10 cellular contexts compared by ENCODE assay signal in the genomic region with DNA sequence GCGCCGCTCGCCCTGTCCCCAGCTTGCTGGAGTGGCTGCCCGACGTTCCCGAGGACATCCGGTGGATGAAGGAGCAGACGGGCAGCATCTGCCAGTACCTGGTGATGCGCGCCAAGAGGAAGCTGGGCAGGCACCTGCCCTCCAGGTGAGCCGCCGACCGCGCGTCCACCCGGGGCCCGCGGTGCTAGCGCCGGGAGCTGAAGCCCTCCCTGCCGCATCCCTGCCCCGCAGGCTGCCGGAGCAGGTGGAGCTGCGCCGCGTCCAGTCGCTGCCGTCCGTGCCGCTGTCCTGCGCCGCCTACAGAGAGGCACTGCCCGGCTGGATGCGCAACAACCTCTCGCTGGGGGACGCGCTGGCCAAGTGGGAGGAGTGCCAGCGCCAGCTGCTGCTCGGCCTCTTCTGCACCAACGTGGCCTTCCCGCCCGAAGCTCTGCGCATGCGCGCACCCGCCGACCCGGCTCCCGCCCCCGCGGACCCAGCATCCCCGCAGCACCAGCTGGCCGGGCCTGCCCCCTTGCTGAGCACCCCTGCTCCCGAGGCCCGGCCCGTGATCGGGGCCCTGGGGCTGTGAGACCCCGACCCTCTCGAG. TPM values are rescaled to one million over a fixed set of nuclear protein-coding genes. Genes with fewer than 3 reads are reported as not detected.
DNase-seq lines count a peak whose midpoint lies in the region; ATAC-seq and TF ChIP-seq lines count a peak whose summit lies in the region.
"Had no signal": no experiment of that assay in that cellular context is flagged by ENCODE, and none has a peak within 500 bp of the region (broad histone marks: within the 10 kb centered on the region; RNA-seq: fewer than 3 reads in every experiment).

No MANE protein-coding gene starts in this region.

- POLR2A ChIA-PET in Panc1 (lab: Charles Lee) = no interaction called here

- peaks cover 57 to 93% (median 81%) of the 10 kb centered on the region in 10 experiments for H3K4me1 ChIP-seq in BLaER1 treated with 17β-estradiol and CSF1 and Interleukin-3, amounts not matched to agents 10 nM and 100 nM
- peaks cover 68% of the 10 kb centered on the region for H3K4me1 ChIP-seq in Panc1 (ENCODE audit: control insufficient read depth, insufficient read depth, low read length)

- H3K9me3 ChIP-seq in BLaER1 treated with 17β-estradiol and CSF1 and Interleukin-3, amounts not matched to agents 10 nM and 100 nM (replicated peaks in 1 of 11) = no peaks in the 10 kb centered on the region
- no peaks in the 10 kb centered on the region for H3K9me3 ChIP-seq in Panc1 (ENCODE audit: control insufficient read depth, insufficient read depth, low read depth, low read length)

- BruUV-seq in Panc1 (replicated peaks; lab: Mats Ljungman, UMichigan) = TSS peak; percentile 9

- H3K36me3 ChIP-seq in BLaER1 treated with 17β-estradiol and CSF1 and Interleukin-3, amounts not matched to agents 10 nM and 100 nM = peaks cover 21 to 48% (median 35%) of the 10 kb centered on the region in 11 experiments
- H3K36me3 ChIP-seq in Panc1 (ENCODE audit: control insufficient read depth, insufficient read depth, low read length) = 0 out of 2 replicates have a peak, but pooled peaks cover 2% of the 10 kb centered on the region

- TF ChIP-seq CTCF in Panc1 (IDR thresholded peaks at IDR 0.05) = no peak

- DNase-seq in NCI-H1092 treated with DMSO at 0.1 percent for 48 hours (lab: John Stamatoyannopoulos, UW) (peak; percentile 88), Panc1 (ENCODE audit: low read depth, low spot score) (no peak), middle frontal gyrus (ENCODE audit: extremely low spot score, low spot score) (peak; percentile 33), H4 (ENCODE audit: low spot score) (no peak), GM19240 (ENCODE audit: insufficient read length, low spot score) (no peak)
- DNase-seq in activated CD4-positive, alpha-beta T cell treated with anti-CD3 and anti-CD28 coated beads, Interleukin-2, amount 50 U/mL, for 1 hour = no peak
- DNase-seq: activated naive CD4-positive, alpha-beta T cell treated with Interleukin-2 at 50 U/mL for 16 hours; MV-4-11 had no signal

- H3K9ac ChIP-seq in BLaER1 treated with 17β-estradiol and CSF1 and Interleukin-3, amounts not matched to agents 10 nM and 100 nM = no peak overlapping the region

- CTCF ChIA-PET in Panc1 (lab: Charles Lee) = no interaction called here

- ATAC-seq in Panc1 = no peak
- ATAC-seq in HG02870 (IDR thresholded peaks at IDR 0.05; ENCODE audit: unreplicated experiment) = no peak

- no peak overlapping the region for H3K4me3 ChIP-seq in BLaER1 treated with 17β-estradiol and CSF1 and Interleukin-3, amounts not matched to agents 10 nM and 100 nM
- H3K4me3 ChIP-seq in Panc1 (ENCODE audit: low read depth in 2 of 2, low read length in 2 of 2) = no peak overlapping the region

- peak overlapping the region in 7 of 11 experiments; percentile 8 to 100 (median 24); a peak in 7 of 22 replicates for H3K4me2 ChIP-seq in BLaER1 treated with 17β-estradiol and CSF1 and Interleukin-3, amounts not matched to agents 10 nM and 100 nM

- H4K20me1 ChIP-seq in BLaER1 treated with 17β-estradiol and CSF1 and Interleukin-3, amounts not matched to agents 10 nM and 100 nM = peaks cover 31 to 97% (median 67%) of the 10 kb centered on the region in 11 experiments; a peak in 20 of 22 replicates

- peaks cover 43 to 52% (median 47%) of the 10 kb centered on the region in 11 experiments for H3K27me3 ChIP-seq in BLaER1 treated with 17β-estradiol and CSF1 and Interleukin-3, amounts not matched to agents 10 nM and 100 nM
- H3K27me3 ChIP-seq in Panc1 (ENCODE audit: control insufficient read depth, insufficient read depth, low read length) = no peaks in the 10 kb centered on the region

- no peak overlapping the region for H3K27ac ChIP-seq in BLaER1 treated with 17β-estradiol and CSF1 and Interleukin-3, amounts not matched to agents 10 nM and 100 nM
- H3K27ac ChIP-seq in Panc1 (ENCODE audit: low read length) = no peak overlapping the region

- in situ Hi-C loops in Panc1 (cut with HindIII; ENCODE audit: low pct_unique_long_range_greater_than_20kb, low sequenced_read_pairs) = no loop called here

- intact Hi-C loops in Panc1 (cut with micrococcal nuclease; ENCODE audit: unreplicated experiment) = no loop called here

RNA-seq across cellular contexts. Expression of a gene that starts 3.3 kb away (rescaled TPM):
- 132 TPM for total RNA-seq in Panc1 (2021; ENCODE audit: unreplicated experiment)
- 167 TPM for polyA plus RNA-seq in Panc1 (2012; ENCODE audit: insufficient read length)
- total RNA-seq in H4 (2014; rRNA removed; shearing (Covaris generic)) = not detected in 2 replicates

RNA-seq across cellular contexts. Expression of a gene that starts 5.7 kb away (rescaled TPM):
- total RNA-seq in Panc1 (2021; ENCODE audit: unreplicated experiment) = 244 TPM
- polyA plus RNA-seq in Panc1 (2012; ENCODE audit: insufficient read length) = 377 TPM
- total RNA-seq in H4 (2014; rRNA removed; shearing (Covaris generic)) = 13.4 and 22.8 TPM in 2 replicates

RNA-seq across cellular contexts. Expression of a gene that starts 8.4 kb away (rescaled TPM):
- total RNA-seq in Panc1 (2021; ENCODE audit: unreplicated experiment) = 680 TPM
- polyA plus RNA-seq in Panc1 (2012; ENCODE audit: insufficient read length) = 1,015 TPM
- 825 and 1,008 TPM in 2 replicates for total RNA-seq in H4 (2014; rRNA removed; shearing (Covaris generic))

RNA-seq across cellular contexts. Expression of a gene that starts 14.6 kb away (rescaled TPM):
- total RNA-seq in Panc1 (2021; ENCODE audit: unreplicated experiment) = 3,468 TPM
- polyA plus RNA-seq in Panc1 (2012; ENCODE audit: insufficient read length) = 4,274 TPM
- 1,137 and 1,147 TPM in 2 replicates for total RNA-seq in H4 (2014; rRNA removed; shearing (Covaris generic))

RNA-seq across cellular contexts. Expression of a gene that starts 17.9 kb away (rescaled TPM):
- 673 TPM for total RNA-seq in Panc1 (2021; ENCODE audit: unreplicated experiment)
- polyA plus RNA-seq in Panc1 (2012; ENCODE audit: insufficient read length) = 2,061 TPM
- total RNA-seq in H4 (2014; rRNA removed; shearing (Covaris generic)) = 199 and 210 TPM in 2 replicates

Comparison
In these comparisons a context has a peak if more than half of its experiments do, and no peak if none do; other contexts are left out.
1. DNase-seq: peak in NCI-H1092 treated with DMSO at 0.1 percent for 48 hours (single experiment) and middle frontal gyrus (single experiment); none in Panc1 (single experiment), H4 (single experiment), activated CD4-positive, alpha-beta T cell treated with anti-CD3 and anti-CD28 coated beads, Interleukin-2, amount 50 U/mL, for 1 hour (single experiment) and GM19240 (single experiment).
2. RNA of a gene that starts 3.3 kb away (total RNA-seq): 132 TPM in Panc1 (single experiment); not detected in H4; every median in the first group is over 100 times any median in the second.
3. RNA of a gene that starts 5.7 kb away (total RNA-seq): 244 TPM in Panc1 (single experiment); 13.4 to 22.8 TPM in H4; every median in the first group is over 10 times any median in the second.